Comparison of ENCODE assay signal across 17 cellular contexts in genomic region chr5:6307304-6307703, GRCh38.
DNase-seq lines count a peak whose midpoint lies in the region; ATAC-seq, FAIRE-seq and TF ChIP-seq lines count a peak whose summit lies in the region.
"Had no signal": no experiment of that assay in that cellular context is flagged by ENCODE, and none has a peak within 500 bp of the region (broad histone marks: within the 10 kb centered on the region; RNA-seq: fewer than 3 reads in every experiment).

No MANE protein-coding gene starts in this region.

- intact Hi-C loops in HepG2 (cut with micrococcal nuclease; ENCODE audit: unreplicated experiment) (no loop called here), body of pancreas (cut with DNase I) (no loop called here)
- intact Hi-C loops in activated CD8-positive, alpha-beta T cell treated with anti-CD3 and anti-CD28 coated beads for 36 hours (cut with micrococcal nuclease), result no loop called here

- BruUV-seq in HepG2 (replicated peaks; lab: Mats Ljungman, UMichigan), result no TSS peak

- FAIRE-seq in HepG2 (lab: Jason Lieb, UNC), result no peak
- FAIRE-seq: GM12891, GM19239 had no signal

- H3K4me1 ChIP-seq in liver (ENCODE audit: control insufficient read depth in 4 of 4, insufficient read depth in 4 of 4, low read length in 3 of 4) (peaks cover 0 to 8% (median 0%) of the 10 kb centered on the region in 4 donors), HepG2 (ENCODE audit: insufficient read depth, low read length) (no peaks in the 10 kb centered on the region), body of pancreas (peaks cover 6% of the 10 kb centered on the region)
- H3K4me1 ChIP-seq: Caco-2 had no signal

- H3K27ac Mint-ChIP-seq in activated CD8-positive, alpha-beta T cell treated with anti-CD3 and anti-CD28 coated beads for 36 hours, result no peak overlapping the region
- H3K27ac Mint-ChIP-seq: CD14-positive monocyte; T-helper 1 cell treated with Interleukin-12 subunit alpha and Interleukin-12 subunit beta and Interleukin-4 antibody, amounts not matched to agents 30 μg/mL and 1 μg/mL, for 36 hours had no signal

- no peak for ATAC-seq in HepG2
- peak; percentile 62 for ATAC-seq in body of pancreas
- no peak for ATAC-seq in activated CD8-positive, alpha-beta T cell treated with anti-CD3 and anti-CD28 coated beads for 36 hours
- no peak for ATAC-seq in GM18517 (IDR thresholded peaks at IDR 0.05; ENCODE audit: unreplicated experiment)
- ATAC-seq: Panc1, Right ventricle myocardium inferior, SK-N-SH treated with all-trans-retinoic acid at 6 μM for 48 hours had no signal

- H3K4me3 ChIP-seq in liver (ENCODE audit: low read depth in 1 of 3, low read length in 3 of 3), result no peak overlapping the region
- H3K4me3 ChIP-seq in HepG2 (replicated peaks in 1 of 3; ENCODE audit: insufficient read depth in 1 of 3, low read depth in 2 of 3, low read length in 3 of 3), result no peak overlapping the region
- H3K4me3 ChIP-seq in body of pancreas, result no peak overlapping the region

- no peaks in the 10 kb centered on the region for H3K4me1 Mint-ChIP-seq in activated CD8-positive, alpha-beta T cell treated with anti-CD3 and anti-CD28 coated beads for 36 hours (ENCODE audit: low read depth)
- H3K4me1 Mint-ChIP-seq: CD14-positive monocyte had no signal

- H3K9me3 Mint-ChIP-seq in activated CD8-positive, alpha-beta T cell treated with anti-CD3 and anti-CD28 coated beads for 36 hours, result no peaks in the 10 kb centered on the region
- H3K9me3 Mint-ChIP-seq: T-helper 1 cell treated with Interleukin-12 subunit alpha and Interleukin-12 subunit beta and Interleukin-4 antibody, amounts not matched to agents 30 μg/mL and 1 μg/mL, for 36 hours had no signal

- TF ChIP-seq CTCF in liver (IDR thresholded peaks at IDR 0.05; ENCODE audit: low read depth, low read length, missing input control) (no peak), HepG2 (CRISPR knock-in tag; IDR thresholded peaks at IDR 0.05) (no peak), body of pancreas (IDR thresholded peaks at IDR 0.05) (no peak)
- no peak for TF ChIP-seq CTCF in activated CD8-positive, alpha-beta T cell treated with anti-CD3 and anti-CD28 coated beads for 36 hours (IDR thresholded peaks at IDR 0.05)

- TF ChIP-seq EP300 in HepG2 (IDR thresholded peaks at IDR 0.05; ENCODE audit: low read depth in 2 of 2, low read length in 2 of 2) (no peak), HepG2 (CRISPR knock-in tag; IDR thresholded peaks at IDR 0.05; ENCODE audit: borderline replicate concordance) (no peak)

- H3K79me2 ChIP-seq in HepG2 (ENCODE audit: insufficient read depth, low read length), result no peaks in the 10 kb centered on the region

- H3K27me3 ChIP-seq in liver (ENCODE audit: control insufficient read depth in 4 of 4, insufficient read depth in 4 of 4, low read length in 3 of 4), result no peaks in the 10 kb centered on the region
- H3K27me3 ChIP-seq in HepG2 (ENCODE audit: control insufficient read depth in 1 of 2, insufficient read depth in 2 of 2, low read length in 2 of 2), result no peaks in the 10 kb centered on the region; a peak in 1 of 5 replicates
- no peaks in the 10 kb centered on the region for H3K27me3 ChIP-seq in body of pancreas

- no peak for DNase-seq in HepG2 (ENCODE audit: low spot score)
- DNase-seq in NCI-H2196 treated with DMSO at 0.1 percent for 48 hours (lab: John Stamatoyannopoulos, UW; ENCODE audit: unreplicated experiment), result peak; percentile 61
- peak; percentile 36 to 55 (median 46) for DNase-seq in body of pancreas
- no peak for DNase-seq in mesenteric fat pad (ENCODE audit: low spot score)
- DNase-seq in activated CD8-positive, alpha-beta T cell treated with anti-CD3 and anti-CD28 coated beads for 36 hours, result no peak
- DNase-seq: Caco-2, MV-4-11, NCI-H524 treated with DMSO at 0.1 percent for 48 hours had no signal

- TF ChIP-seq RAD21 in liver (IDR thresholded peaks at IDR 0.05) (peak; percentile 18 to 43), HepG2 (CRISPR knock-in tag; IDR thresholded peaks at IDR 0.05) (no peak)

- POLR2A ChIA-PET in HepG2 (lab: Yijun Ruan, JAX), result no interaction called here
- POLR2A ChIA-PET in activated CD8-positive, alpha-beta T cell treated with anti-CD3 and anti-CD28 coated beads for 36 hours (lab: Charles Lee), result no interaction called here

- no peaks in the 10 kb centered on the region for H4K20me1 ChIP-seq in HepG2 (ENCODE audit: insufficient read depth, low read length)

- H3K27me3 Mint-ChIP-seq in activated CD8-positive, alpha-beta T cell treated with anti-CD3 and anti-CD28 coated beads for 36 hours, result peaks cover 3% of the 10 kb centered on the region

- in situ Hi-C loops in HepG2 (cut with HindIII; ENCODE audit: extremely low pct_ligation_motif_present, low pct_unique_long_range_greater_than_20kb), result no loop called here

- H3K4me3 Mint-ChIP-seq in activated CD8-positive, alpha-beta T cell treated with anti-CD3 and anti-CD28 coated beads for 36 hours, result no peak overlapping the region
- H3K4me3 Mint-ChIP-seq: T-helper 1 cell treated with Interleukin-12 subunit alpha and Interleukin-12 subunit beta and Interleukin-4 antibody, amounts not matched to agents 30 μg/mL and 1 μg/mL, for 36 hours had no signal

- H2AFZ ChIP-seq in HepG2 (ENCODE audit: low read length), result no peak overlapping the region

- H3K36me3 ChIP-seq in liver (ENCODE audit: control insufficient read depth in 4 of 4, insufficient read depth in 3 of 4, low read depth in 1 of 4, low read length in 3 of 4), result no peaks in the 10 kb centered on the region
- no peaks in the 10 kb centered on the region for H3K36me3 ChIP-seq in HepG2 (replicated peaks in 1 of 2; ENCODE audit: control insufficient read depth in 1 of 2, insufficient read depth in 2 of 2, low read length in 2 of 2)
- no peaks in the 10 kb centered on the region for H3K36me3 ChIP-seq in body of pancreas (replicated peaks in 1 of 2; ENCODE audit: insufficient read depth in 1 of 2, low read depth in 2 of 2)

- 30% methylated on average over 5 of the region's 5 CpGs for WGBS in liver
- WGBS in HepG2 (ENCODE audit: low lambda C conversion rate), result 10% methylated on average over 4 of the region's 5 CpGs
- 28 to 33% methylated on average over 5 of the region's 5 CpGs for WGBS in body of pancreas, 2 donors

- no peaks in the 10 kb centered on the region for H3K36me3 Mint-ChIP-seq in activated CD8-positive, alpha-beta T cell treated with anti-CD3 and anti-CD28 coated beads for 36 hours (ENCODE audit: low read depth)
- H3K36me3 Mint-ChIP-seq: CD14-positive monocyte had no signal

- H3K27ac ChIP-seq in liver (ENCODE audit: low read depth in 1 of 2, low read length in 2 of 2), result no peak overlapping the region
- H3K27ac ChIP-seq in HepG2 (ENCODE audit: extremely low read length, insufficient read depth, low read length), result no peak overlapping the region
- no peak overlapping the region for H3K27ac ChIP-seq in body of pancreas

- TF ChIP-seq POLR2A in HepG2 (IDR thresholded peaks at IDR 0.05; ENCODE audit: insufficient read depth in 1 of 2, low read depth in 2 of 2, low read length in 2 of 2) (no peak), body of pancreas (IDR thresholded peaks at IDR 0.05) (no peak)

- H3K9me3 ChIP-seq in liver (ENCODE audit: control insufficient read depth in 4 of 4, low read length in 3 of 4), result no peaks in the 10 kb centered on the region
- H3K9me3 ChIP-seq in HepG2 (ENCODE audit: low read length), result no peaks in the 10 kb centered on the region
- H3K9me3 ChIP-seq in body of pancreas, result no peaks in the 10 kb centered on the region
- H3K9me3 ChIP-seq: Caco-2 had no signal

- no peak overlapping the region for H3K9ac ChIP-seq in liver (ENCODE audit: low read depth in 1 of 2, low read length in 2 of 2)
- H3K9ac ChIP-seq in HepG2 (ENCODE audit: insufficient read depth, low read depth, low read length), result no peak overlapping the region

- H3K4me2 ChIP-seq in HepG2 (ENCODE audit: low read depth, low read length), result no peak overlapping the region

- CTCF ChIA-PET in HepG2 (lab: Yijun Ruan, JAX; ENCODE audit: low intra/inter-chr PET ratio, low total read pairs), result no interaction called here
- CTCF ChIA-PET in activated CD8-positive, alpha-beta T cell treated with anti-CD3 and anti-CD28 coated beads for 36 hours (lab: Charles Lee), result interaction anchor here (0.6 kb wide), 1 partner anchor 346 kb away, joined by 3 read pairs; no protein-coding TSS in a partner anchor

TF ChIP-seq in liver, 16 proteins besides CTCF, POLR2A, EP300 and RAD21 (continues in another document):
- TF ChIP-seq SP1 (IDR thresholded peaks at IDR 0.05) (peak; percentile 31), HNF4A (conservative IDR thresholded peaks at IDR 0.05) (peak; percentile 14 to 23), ZBTB33 (IDR thresholded peaks at IDR 0.05) (no peak), FOXA1 (IDR thresholded peaks at IDR 0.05) (no peak)

TF ChIP-seq in HepG2, 621 proteins besides CTCF, POLR2A, EP300 and RAD21 (continues in another document):
- TF ChIP-seq CEBPB (IDR thresholded peaks at IDR 0.05; ENCODE audit: borderline replicate concordance, low read depth, low read length) (no peak), RORA (CRISPR knock-in tag; IDR thresholded peaks at IDR 0.05) (no peak), NFE2 (CRISPR knock-in tag; IDR thresholded peaks at IDR 0.05) (no peak), TBP (CRISPR knock-in tag; IDR thresholded peaks at IDR 0.05) (no peak), CREB1 (IDR thresholded peaks at IDR 0.05) (no peak), CREB1 (CRISPR knock-in tag; IDR thresholded peaks at IDR 0.05) (no peak), ZNF556 (CRISPR knock-in tag; IDR thresholded peaks at IDR 0.05; ENCODE audit: borderline replicate concordance) (no peak), ZNF530 (CRISPR knock-in tag; IDR thresholded peaks at IDR 0.05; ENCODE audit: low read depth) (no peak), ZNF564 (CRISPR knock-in tag; IDR thresholded peaks at IDR 0.05) (no peak), BATF2 (CRISPR knock-in tag; IDR thresholded peaks at IDR 0.05) (no peak), PITX1 (CRISPR knock-in tag; IDR thresholded peaks at IDR 0.05) (no peak), AGO2 (optimal IDR thresholded peaks at IDR 0.05; ENCODE audit: low read depth, low read length) (no peak), ZNF724P (CRISPR knock-in tag; IDR thresholded peaks at IDR 0.05; ENCODE audit: borderline replicate concordance) (no peak), FOXC1 (CRISPR knock-in tag; IDR thresholded peaks at IDR 0.05; ENCODE audit: borderline replicate concordance) (no peak), ZNF547 (CRISPR knock-in tag; IDR thresholded peaks at IDR 0.05) (no peak), ZBTB20 (CRISPR knock-in tag; IDR thresholded peaks at IDR 0.05; ENCODE audit: borderline replicate concordance, low read depth) (no peak)

Comparison
In these comparisons a context has a peak if more than half of its experiments do, and no peak if none do; other contexts are left out.
1. DNase-seq: peak in NCI-H2196 treated with DMSO at 0.1 percent for 48 hours (single experiment) and body of pancreas (4 of 4); none in HepG2 (single experiment), mesenteric fat pad (single experiment) and activated CD8-positive, alpha-beta T cell treated with anti-CD3 and anti-CD28 coated beads for 36 hours (single experiment).